8 cellular contexts compared by ENCODE assay signal in the genomic region with DNA sequence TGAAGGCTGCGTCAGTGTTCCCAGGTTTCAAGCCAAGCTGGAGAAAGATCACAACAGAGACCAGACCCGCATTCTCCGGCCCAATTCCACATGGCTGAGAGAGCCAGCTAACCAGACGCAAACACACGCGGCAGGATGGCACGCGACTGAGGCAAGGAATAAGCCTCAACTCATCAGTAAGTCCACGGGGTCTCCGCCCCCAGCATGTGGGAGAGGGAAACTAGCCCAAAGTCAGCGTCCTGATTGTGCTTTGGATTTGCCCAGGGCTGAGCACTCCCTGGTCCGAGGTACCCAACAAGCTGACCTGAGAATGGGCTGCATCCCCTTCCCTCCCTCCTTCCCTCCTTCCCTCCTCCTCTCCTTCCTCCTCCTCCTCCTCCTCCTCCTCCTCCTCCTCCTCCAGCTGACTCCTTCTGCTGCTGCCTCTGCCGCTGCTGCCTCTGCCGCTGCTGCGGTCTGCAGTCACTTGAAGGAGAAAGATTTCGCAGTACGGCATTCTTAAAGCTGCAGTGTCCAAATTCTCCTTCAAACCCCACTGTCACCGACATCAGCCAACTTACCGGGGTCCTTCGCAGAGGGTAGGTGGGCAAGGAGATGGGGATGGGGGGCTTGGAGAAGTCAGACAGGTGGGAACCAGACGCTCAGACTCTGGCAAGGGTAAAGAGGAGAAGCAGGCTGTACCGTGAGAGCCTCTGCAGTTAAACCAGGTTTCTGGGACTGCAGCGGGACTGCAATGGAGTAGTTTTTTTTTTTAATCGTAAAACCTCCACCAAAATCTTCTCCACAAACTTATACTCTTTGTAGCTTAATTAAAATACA. TPM values are rescaled to one million over a fixed set of nuclear protein-coding genes. Genes with fewer than 3 reads are reported as not detected.
DNase-seq lines count a peak whose midpoint lies in the region; ATAC-seq and TF ChIP-seq lines count a peak whose summit lies in the region.

No MANE protein-coding gene starts in this region.

- no peak overlapping the region for H3K27ac ChIP-seq in skeletal muscle tissue (ENCODE audit: low read depth, low read length)

- intact Hi-C loops in activated B cell treated with CpG ODN at 0.5 μM for 24 hours (cut with micrococcal nuclease), result no loop called here
- intact Hi-C loops in left ventricle myocardium superior (cut with micrococcal nuclease), result no loop called here

- H3K4me1 Mint-ChIP-seq in activated naive CD4-positive, alpha-beta T cell treated with anti-CD3 and anti-CD28 coated beads, Interleukin-2, amount 10 ng/mL, durations not matched to agents 7 days and 5 days, result peaks cover 40% of the 10 kb centered on the region
- H3K4me1 Mint-ChIP-seq in activated B cell treated with CpG ODN at 0.5 μM for 24 hours (peaks cover 23% of the 10 kb centered on the region), endothelial cell (ENCODE audit: unreplicated experiment) (peaks cover 20% of the 10 kb centered on the region)

- peak overlapping the region; percentile 7 for H3K4me3 Mint-ChIP-seq in activated naive CD4-positive, alpha-beta T cell treated with anti-CD3 and anti-CD28 coated beads, Interleukin-2, amount 10 ng/mL, durations not matched to agents 7 days and 5 days
- H3K4me3 Mint-ChIP-seq in activated B cell treated with CpG ODN at 0.5 μM for 24 hours, result peak overlapping the region; percentile 46
- no peak overlapping the region for H3K4me3 Mint-ChIP-seq in endothelial cell (ENCODE audit: unreplicated experiment)

- no peak overlapping the region for H3K27ac Mint-ChIP-seq in activated naive CD4-positive, alpha-beta T cell treated with anti-CD3 and anti-CD28 coated beads, Interleukin-2, amount 10 ng/mL, durations not matched to agents 7 days and 5 days
- no peak overlapping the region for H3K27ac Mint-ChIP-seq in activated B cell treated with CpG ODN at 0.5 μM for 24 hours
- no peak overlapping the region for H3K27ac Mint-ChIP-seq in endothelial cell (ENCODE audit: unreplicated experiment)

- no peaks in the 10 kb centered on the region for H3K9me3 Mint-ChIP-seq in activated naive CD4-positive, alpha-beta T cell treated with anti-CD3 and anti-CD28 coated beads, Interleukin-2, amount 10 ng/mL, durations not matched to agents 7 days and 5 days
- H3K9me3 Mint-ChIP-seq in activated B cell treated with CpG ODN at 0.5 μM for 24 hours (no peaks in the 10 kb centered on the region), endothelial cell (ENCODE audit: unreplicated experiment) (no peaks in the 10 kb centered on the region)

- H3K9me3 ChIP-seq in skeletal muscle tissue (ENCODE audit: control insufficient read depth in 3 of 3, low read length in 3 of 3), result no peaks in the 10 kb centered on the region

- in situ Hi-C loops in G401 (cut with HindIII; ENCODE audit: low sequenced_read_pairs), result no loop called here

- peak; percentile 34 for DNase-seq in activated naive CD4-positive, alpha-beta T cell treated with anti-CD3 and anti-CD28 coated beads, Interleukin-2, amount 10 ng/mL, durations not matched to agents 7 days and 5 days
- DNase-seq in activated naive CD4-positive, alpha-beta T cell (lab: John Stamatoyannopoulos, UW), result no peak
- DNase-seq in activated B cell treated with CpG ODN at 0.5 μM for 24 hours (no peak), left ventricle myocardium superior (no peak), endothelial cell (ENCODE audit: low spot score) (no peak), G401 (ENCODE audit: low spot score) (no peak), NCI-H82 treated with DMSO at 0.1 percent for 48 hours (lab: John Stamatoyannopoulos, UW; ENCODE audit: unreplicated experiment) (no peak)

- peak overlapping the region in 2 of 3 donors; percentile 18 to 57 for H3K9ac ChIP-seq in skeletal muscle tissue (ENCODE audit: low read depth in 1 of 3, low read length in 3 of 3)

- no peaks in the 10 kb centered on the region for H3K36me3 Mint-ChIP-seq in activated naive CD4-positive, alpha-beta T cell treated with anti-CD3 and anti-CD28 coated beads, Interleukin-2, amount 10 ng/mL, durations not matched to agents 7 days and 5 days
- no peaks in the 10 kb centered on the region for H3K36me3 Mint-ChIP-seq in activated B cell treated with CpG ODN at 0.5 μM for 24 hours (ENCODE audit: low read depth)
- peaks cover 4% of the 10 kb centered on the region for H3K36me3 Mint-ChIP-seq in endothelial cell (ENCODE audit: low read depth, unreplicated experiment)

- peaks cover 98% of the 10 kb centered on the region for H3K27me3 Mint-ChIP-seq in activated naive CD4-positive, alpha-beta T cell treated with anti-CD3 and anti-CD28 coated beads, Interleukin-2, amount 10 ng/mL, durations not matched to agents 7 days and 5 days
- H3K27me3 Mint-ChIP-seq in activated B cell treated with CpG ODN at 0.5 μM for 24 hours (peaks cover 68% of the 10 kb centered on the region), endothelial cell (ENCODE audit: unreplicated experiment) (peaks cover 26% of the 10 kb centered on the region)

- ATAC-seq in activated B cell treated with CpG ODN at 0.5 μM for 24 hours (ENCODE audit: low read depth), result no peak
- ATAC-seq in left ventricle myocardium superior, result peak; percentile 42

- H3K36me3 ChIP-seq in skeletal muscle tissue (ENCODE audit: control insufficient read depth in 3 of 3, insufficient read depth in 3 of 3, low read length in 3 of 3), result no peaks in the 10 kb centered on the region

- H3K4me3 ChIP-seq in skeletal muscle tissue (ENCODE audit: low read length in 3 of 3), result peak overlapping the region; percentile 38 to 63 (median 51)

- CTCF ChIA-PET in activated naive CD4-positive, alpha-beta T cell treated with anti-CD3 and anti-CD28 coated beads, Interleukin-2, amount 10 ng/mL, durations not matched to agents 7 days and 5 days (lab: Charles Lee), result interaction anchor here (0.8 to 1.9 kb wide), 5 partner anchors 22 to 254 kb away, joined by 3 to 7 read pairs (median 4); no protein-coding TSS in a partner anchor
- CTCF ChIA-PET in activated B cell treated with CpG ODN at 0.5 μM for 24 hours (lab: Charles Lee), result interaction anchor here (1.3 to 4.8 kb wide), 3 partner anchors 59 to 94 kb away, joined by 3 to 31 read pairs (median 8); no protein-coding TSS in a partner anchor

- POLR2A ChIA-PET in activated B cell treated with CpG ODN at 0.5 μM for 24 hours (lab: Charles Lee), result interaction anchor here (1.1 kb wide), 1 partner anchor 33 kb away, joined by 3 read pairs; the partner anchor contains the start of gene H6PD

- H3K27me3 ChIP-seq in skeletal muscle tissue (ENCODE audit: control insufficient read depth in 3 of 3, insufficient read depth in 3 of 3, low read length in 3 of 3), result peaks cover 50 to 65% (median 58%) of the 10 kb centered on the region in 3 donors

- peaks cover 32 to 36% (median 33%) of the 10 kb centered on the region in 3 donors for H3K4me1 ChIP-seq in skeletal muscle tissue (ENCODE audit: control insufficient read depth in 3 of 3, insufficient read depth in 3 of 3, low read length in 3 of 3)

- TF ChIP-seq CTCF in activated B cell treated with CpG ODN at 0.5 μM for 24 hours (IDR thresholded peaks at IDR 0.05) (no peak), endothelial cell (IDR thresholded peaks at IDR 0.05; ENCODE audit: unreplicated experiment) (no peak)

RNA-seq across cellular contexts. Expression of gene H6PD, which starts 32.9 kb away (rescaled TPM):
- total RNA-seq in activated B cell treated with CpG ODN at 0.5 μM for 24 hours (20.3 and 21.9 TPM in 2 replicates), left ventricle myocardium superior (20.3 TPM), skeletal muscle tissue (24.5 TPM), endothelial cell (ENCODE audit: unreplicated experiment) (18.6 TPM)
- total RNA-seq in G401 (2014; rRNA removed; shearing (Covaris generic)), result 14.0 and 17.6 TPM in 2 replicates
